Comparison of ENCODE assay signal across 8 cellular contexts in genomic region chr6:82248233-82248735, GRCh38. TPM values are rescaled to one million over a fixed set of nuclear protein-coding genes. Genes with fewer than 3 reads are reported as not detected.
DNase-seq lines count a peak whose midpoint lies in the region; ATAC-seq and TF ChIP-seq lines count a peak whose summit lies in the region.

No MANE protein-coding gene starts in this region.

- peak overlapping the region; percentile 92 for H3K27ac Mint-ChIP-seq in activated CD8-positive, alpha-beta T cell treated with anti-CD3 and anti-CD28 coated beads for 36 hours
- H3K27ac Mint-ChIP-seq in progenitor cell of endocrine pancreas: peak overlapping the region; percentile 100

- no peaks in the 10 kb centered on the region for H3K9me3 Mint-ChIP-seq in activated CD8-positive, alpha-beta T cell treated with anti-CD3 and anti-CD28 coated beads for 36 hours
- no peaks in the 10 kb centered on the region for H3K9me3 Mint-ChIP-seq in progenitor cell of endocrine pancreas (ENCODE audit: low read depth)

- peak overlapping the region; percentile 97 for H3K4me3 Mint-ChIP-seq in activated CD8-positive, alpha-beta T cell treated with anti-CD3 and anti-CD28 coated beads for 36 hours
- peak overlapping the region; percentile 95 for H3K4me3 Mint-ChIP-seq in progenitor cell of endocrine pancreas (ENCODE audit: low read depth)

- WGBS in heart right ventricle, 2 donors: 33 to 36% methylated on average over 11 of the region's 11 CpGs

- POLR2A ChIA-PET in activated CD8-positive, alpha-beta T cell treated with anti-CD3 and anti-CD28 coated beads for 36 hours (lab: Charles Lee): interaction anchor here (0.7 to 1.0 kb wide), 2 partner anchors 24 to 818 kb away, joined by 3 to 5 read pairs; partner anchors contain the start of gene UBE3D

- H3K27me3 ChIP-seq in HUES6 (ENCODE audit: control insufficient read depth, insufficient read depth, low read length) (no peaks in the 10 kb centered on the region), heart right ventricle (no peaks in the 10 kb centered on the region)

- H3K4me3 ChIP-seq in HUES6 (ENCODE audit: low read depth, low read length): peak overlapping the region; percentile 72
- peak overlapping the region; percentile 53 to 92 (median 83) for H3K4me3 ChIP-seq in heart right ventricle

- peak; percentile 41 for DNase-seq in SIG-M5 treated with dmso at 0.1 percent for 504 hours (lab: John Stamatoyannopoulos, UW; ENCODE audit: unreplicated experiment)
- no peak for DNase-seq in SIG-M5 (lab: John Stamatoyannopoulos, UW)
- DNase-seq in activated CD8-positive, alpha-beta T cell treated with anti-CD3 and anti-CD28 coated beads for 36 hours: peak; percentile 17
- no peak for DNase-seq in heart right ventricle
- no peak for DNase-seq in progenitor cell of endocrine pancreas (ENCODE audit: low spot score, unreplicated experiment)
- no peak for DNase-seq in ecto neural progenitor cell (ENCODE audit: low spot score)

- H3K9ac ChIP-seq in HUES6 (ENCODE audit: low read length): peak overlapping the region; percentile 97

- intact Hi-C loops in activated CD8-positive, alpha-beta T cell treated with anti-CD3 and anti-CD28 coated beads for 36 hours (cut with micrococcal nuclease): no loop called here
- intact Hi-C loops in heart right ventricle (cut with DNase I): loop anchor here in 5 of 10 donors (5.0 to 10.0 kb wide), 3 partner anchors 944 to 967 kb away; partner anchors contain the start of genes PGM3 (in 4 of the 5) and RWDD2A (in 4 of the 5)

- H3K27ac ChIP-seq in HUES6 (ENCODE audit: low read depth, low read length) (peak overlapping the region; percentile 11; the same call in 1 of the 2 replicates), heart right ventricle (peak overlapping the region; percentile 7 to 97 (median 94))

- H3K4me1 Mint-ChIP-seq in activated CD8-positive, alpha-beta T cell treated with anti-CD3 and anti-CD28 coated beads for 36 hours (ENCODE audit: low read depth): peaks cover 34% of the 10 kb centered on the region
- H3K4me1 Mint-ChIP-seq in progenitor cell of endocrine pancreas (ENCODE audit: low read depth): peaks cover 26% of the 10 kb centered on the region

- H3K36me3 Mint-ChIP-seq in activated CD8-positive, alpha-beta T cell treated with anti-CD3 and anti-CD28 coated beads for 36 hours (ENCODE audit: low read depth): peaks cover 11% of the 10 kb centered on the region
- H3K36me3 Mint-ChIP-seq in progenitor cell of endocrine pancreas (ENCODE audit: insufficient read depth): peaks cover 3% of the 10 kb centered on the region

- H3K9me3 ChIP-seq in HUES6 (ENCODE audit: control insufficient read depth, insufficient read depth, low read depth, low read length): 0 out of 2 replicates have a peak, but pooled peaks cover 1% of the 10 kb centered on the region
- H3K9me3 ChIP-seq in heart right ventricle: no peaks in the 10 kb centered on the region

- CTCF ChIA-PET in activated CD8-positive, alpha-beta T cell treated with anti-CD3 and anti-CD28 coated beads for 36 hours (lab: Charles Lee): interaction anchor here (0.8 to 1.9 kb wide), 4 partner anchors 8 to 819 kb away, joined by 3 to 7 read pairs (median 4); partner anchors contain the start of genes DOP1A and UBE3D

- no peak for TF ChIP-seq CTCF in activated CD8-positive, alpha-beta T cell treated with anti-CD3 and anti-CD28 coated beads for 36 hours (IDR thresholded peaks at IDR 0.05)
- TF ChIP-seq CTCF in heart right ventricle (IDR thresholded peaks at IDR 0.05) (no peak), progenitor cell of endocrine pancreas (IDR thresholded peaks at IDR 0.05; ENCODE audit: unreplicated experiment) (no peak)

- no peaks in the 10 kb centered on the region for H3K27me3 Mint-ChIP-seq in activated CD8-positive, alpha-beta T cell treated with anti-CD3 and anti-CD28 coated beads for 36 hours
- H3K27me3 Mint-ChIP-seq in progenitor cell of endocrine pancreas: no peaks in the 10 kb centered on the region

- ATAC-seq in GM21576 (IDR thresholded peaks at IDR 0.05; ENCODE audit: unreplicated experiment) (peak; percentile 15), heart right ventricle (peak in 5 of 8 donors; percentile 36 to 70 (median 58))
- ATAC-seq in activated CD8-positive, alpha-beta T cell treated with anti-CD3 and anti-CD28 coated beads for 36 hours: peak; percentile 55

- peaks cover 9% of the 10 kb centered on the region for H3K4me1 ChIP-seq in HUES6 (ENCODE audit: control insufficient read depth, insufficient read depth, low read length)
- H3K4me1 ChIP-seq in heart right ventricle: peaks cover 3 to 46% (median 37%) of the 10 kb centered on the region in 9 donors

- H3K36me3 ChIP-seq in HUES6 (ENCODE audit: control insufficient read depth, insufficient read depth, low read length) (peaks cover 7% of the 10 kb centered on the region; the same call in 1 of the 2 replicates), heart right ventricle (no peaks in the 10 kb centered on the region)

RNA-seq across cellular contexts. Expression of gene IBTK, which starts 0.7 kb away (rescaled TPM):
- total RNA-seq in activated CD8-positive, alpha-beta T cell treated with anti-CD3 and anti-CD28 coated beads for 36 hours: 10 to 100 TPM; 26.8 to 27.7 TPM
- 10 to 100 TPM; 27.4 to 40.1 (median 36.4) TPM for total RNA-seq in heart right ventricle
- polyA plus RNA-seq in heart right ventricle: 10 to 100 TPM; 15.3 to 37.7 TPM
- 34.8 and 36.7 TPM in 2 replicates for total RNA-seq in progenitor cell of endocrine pancreas

Comparison
In these comparisons a context has a peak if more than half of its experiments do, and no peak if none do; other contexts are left out.
1. DNase-seq: peak in SIG-M5 treated with dmso at 0.1 percent for 504 hours (single experiment) and activated CD8-positive, alpha-beta T cell treated with anti-CD3 and anti-CD28 coated beads for 36 hours (single experiment); none in SIG-M5 (single experiment), heart right ventricle (0 of 2), progenitor cell of endocrine pancreas (single experiment) and ecto neural progenitor cell (single experiment).
2. Peak in every context shown above with its lines, with median percentiles within 50 percentile points of each other: ATAC-seq.